ENCODE assay signal across 27 cellular contexts in the genomic region with DNA sequence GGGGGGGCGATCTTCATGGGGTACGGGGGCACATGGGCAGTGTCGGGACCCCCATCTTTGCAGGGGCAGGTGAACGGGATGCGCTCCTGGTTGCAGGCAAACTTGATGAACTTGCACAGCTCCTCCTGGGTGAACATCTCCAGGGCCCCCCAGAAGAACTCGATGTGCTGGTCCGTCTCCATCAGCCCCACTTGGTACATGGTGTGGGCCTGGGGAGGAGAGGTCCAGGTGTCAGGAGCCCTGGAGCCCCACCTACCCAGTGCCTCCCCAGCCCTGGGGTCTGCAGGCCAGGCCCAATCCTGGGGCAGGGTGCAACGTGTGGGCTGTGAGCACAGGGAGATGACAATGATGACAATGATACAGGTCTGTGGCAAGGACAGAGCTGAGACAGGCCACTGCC. TPM values are rescaled to one million over a fixed set of nuclear protein-coding genes. Genes with fewer than 3 reads are reported as not detected.
DNase-seq lines count a peak whose midpoint lies in the region; ATAC-seq, FAIRE-seq and TF ChIP-seq lines count a peak whose summit lies in the region.
"Had no signal": no experiment of that assay in that cellular context is flagged by ENCODE, and none has a peak within 500 bp of the region (broad histone marks: within the 10 kb centered on the region; RNA-seq: fewer than 3 reads in every experiment).

No MANE protein-coding gene starts in this region.

- H3K36me3 Mint-ChIP-seq in activated naive CD4-positive, alpha-beta T cell treated with anti-CD3 and anti-CD28 coated beads, Interleukin-2, amount 50 U/mL, for 72 hours = peaks cover 34 to 35% of the 10 kb centered on the region in 2 donors
- H3K36me3 Mint-ChIP-seq in activated naive CD4-positive, alpha-beta T cell treated with anti-CD3 and anti-CD28 coated beads, Interleukin-2, amount 10 ng/mL, durations not matched to agents 7 days and 5 days = peaks cover 46% of the 10 kb centered on the region
- H3K36me3 Mint-ChIP-seq in immature natural killer cell = peaks cover 12 to 27% (median 19%) of the 10 kb centered on the region in 3 donors

- TF ChIP-seq POLR2A in K562 (conservative IDR thresholded peaks at IDR 0.05) = no peak

- peaks cover 0 to 14% of the 10 kb centered on the region in 2 experiments; a peak in 1 of 5 replicates for H3K4me1 ChIP-seq in K562 (replicated peaks in 1 of 2; ENCODE audit: control insufficient read depth in 2 of 2, insufficient read depth in 2 of 2, low read length in 2 of 2)
- H3K4me1 ChIP-seq: BLaER1 treated with 17β-estradiol and CSF1 and Interleukin-3, amounts not matched to agents 10 nM and 100 nM; SJCRH30 had no signal

- peaks cover 41% of the 10 kb centered on the region; the same call in 2 of the 3 replicates for H3K36me3 ChIP-seq in K562 (ENCODE audit: control insufficient read depth, insufficient read depth, low read length)

- H3K9ac ChIP-seq in K562 (ENCODE audit: insufficient read depth in 1 of 2, low read depth in 2 of 2, low read length in 2 of 2) = no peak overlapping the region; a peak in 1 of 4 replicates
- H3K9ac ChIP-seq: BLaER1 treated with 17β-estradiol and CSF1 and Interleukin-3, amounts not matched to agents 10 nM and 100 nM; KMS-11 had no signal

- DNase-seq in activated naive CD4-positive, alpha-beta T cell treated with anti-CD3 and anti-CD28 coated beads, Interleukin-2, amount 50 U/mL, for 72 hours (ENCODE audit: low spot score in 2 of 2) = no peak
- no peak for DNase-seq in activated naive CD4-positive, alpha-beta T cell treated with anti-CD3 and anti-CD28 coated beads, Interleukin-2, amount 10 ng/mL, durations not matched to agents 7 days and 5 days
- no peak for DNase-seq in K562 (ENCODE audit: extremely low read depth in 1 of 4, low spot score in 3 of 4)
- no peak for DNase-seq in substantia nigra (lab: John Stamatoyannopoulos, UW)
- DNase-seq in coronary artery (ENCODE audit: low spot score) = no peak
- DNase-seq in SIG-M5 (lab: John Stamatoyannopoulos, UW) = no peak
- no peak for DNase-seq in immature natural killer cell
- DNase-seq: 8988T; CD8-positive, alpha-beta T cell; DMS153; GOT3; HCEC 1CT; NCI-H1092 treated with DMSO at 0.1 percent for 48 hours; NCI-H146; NCI-H2029 treated with DMSO at 0.1 percent for 48 hours; NCI-H2171; NCI-H345; NCI-H524; NCI-H774; NK-92 treated with Interleukin-12 subunit alpha and Interleukin-12 subunit beta, amount 100 ng/mL, for 24 hours; SJCRH30 had no signal

- no TSS peak for BruUV-seq in K562 (replicated peaks; lab: Mats Ljungman, UMichigan)

- no peak overlapping the region for H3K4me3 Mint-ChIP-seq in activated naive CD4-positive, alpha-beta T cell treated with anti-CD3 and anti-CD28 coated beads, Interleukin-2, amount 10 ng/mL, durations not matched to agents 7 days and 5 days
- H3K4me3 Mint-ChIP-seq in immature natural killer cell = no peak overlapping the region
- H3K4me3 Mint-ChIP-seq: CD8-positive, alpha-beta T cell had no signal

- no peak for TF ChIP-seq EP300 in K562 (IDR thresholded peaks at IDR 0.05; ENCODE audit: low read length)

- TF ChIP-seq RAD21 in K562 (CRISPR knock-in tag; conservative IDR thresholded peaks at IDR 0.05 in 1 of 2, IDR thresholded peaks at IDR 0.05 in 1 of 2) = no peak

- no peak for ATAC-seq in activated naive CD4-positive, alpha-beta T cell treated with anti-CD3 and anti-CD28 coated beads, Interleukin-2, amount 50 U/mL, for 72 hours
- ATAC-seq in K562 (no peak), esophagus mucosa (peak; percentile 4)
- ATAC-seq: CD8-positive, alpha-beta T cell had no signal

- 72% methylated on average over 6 of the region's 8 CpGs for WGBS in K562 (ENCODE audit: insufficient coverage, low coverage, missing lambda C conversion rate)

- H3K4me2 ChIP-seq in K562 (ENCODE audit: insufficient read depth, low read length) = no peak overlapping the region
- H3K4me2 ChIP-seq: BLaER1 treated with 17β-estradiol and CSF1 and Interleukin-3, amounts not matched to agents 10 nM and 100 nM; KMS-11 had no signal

- H3K27me3 Mint-ChIP-seq in activated naive CD4-positive, alpha-beta T cell treated with anti-CD3 and anti-CD28 coated beads, Interleukin-2, amount 10 ng/mL, durations not matched to agents 7 days and 5 days = no peaks in the 10 kb centered on the region
- peaks cover 0 to 3% (median 2%) of the 10 kb centered on the region in 3 donors for H3K27me3 Mint-ChIP-seq in immature natural killer cell (ENCODE audit: low read depth in 3 of 3)

- TF ChIP-seq CTCF in K562 (IDR thresholded peaks at IDR 0.05 in 2 of 3, conservative IDR thresholded peaks at IDR 0.05 in 1 of 3; ENCODE audit: insufficient read depth in 2 of 3, low read depth in 1 of 3, low read length in 3 of 3) (no peak), coronary artery (IDR thresholded peaks at IDR 0.05) (no peak)

- no peaks in the 10 kb centered on the region for H4K20me1 ChIP-seq in K562 (replicated peaks; ENCODE audit: control insufficient read depth, insufficient read depth, low read length)

- no peaks in the 10 kb centered on the region for H3K9me1 ChIP-seq in K562 (ENCODE audit: control insufficient read depth, insufficient read depth, low read length)

- intact Hi-C loops in K562 (cut with micrococcal nuclease) = no loop called here

- H3K79me2 ChIP-seq in K562 (ENCODE audit: control insufficient read depth, insufficient read depth, low read length) = no peaks in the 10 kb centered on the region

- peaks cover 22% of the 10 kb centered on the region for H3K4me1 Mint-ChIP-seq in activated naive CD4-positive, alpha-beta T cell treated with anti-CD3 and anti-CD28 coated beads, Interleukin-2, amount 10 ng/mL, durations not matched to agents 7 days and 5 days
- H3K4me1 Mint-ChIP-seq in immature natural killer cell = peaks cover 14 to 15% of the 10 kb centered on the region in 2 donors

- H3K27me3 ChIP-seq in K562 (ENCODE audit: control insufficient read depth in 2 of 2, insufficient read depth in 2 of 2, low read length in 2 of 2) = no peaks in the 10 kb centered on the region
- H3K27me3 ChIP-seq: BLaER1 treated with 17β-estradiol and CSF1 and Interleukin-3, amounts not matched to agents 10 nM and 100 nM; SJCRH30 had no signal

- peak overlapping the region; percentile 68 for H3K27ac Mint-ChIP-seq in activated naive CD4-positive, alpha-beta T cell treated with anti-CD3 and anti-CD28 coated beads, Interleukin-2, amount 50 U/mL, for 72 hours
- no peak overlapping the region for H3K27ac Mint-ChIP-seq in activated naive CD4-positive, alpha-beta T cell treated with anti-CD3 and anti-CD28 coated beads, Interleukin-2, amount 10 ng/mL, durations not matched to agents 7 days and 5 days
- no peak overlapping the region for H3K27ac Mint-ChIP-seq in immature natural killer cell
- H3K27ac Mint-ChIP-seq: CD8-positive, alpha-beta T cell had no signal

- CTCF ChIA-PET in activated naive CD4-positive, alpha-beta T cell treated with anti-CD3 and anti-CD28 coated beads, Interleukin-2, amount 10 ng/mL, durations not matched to agents 7 days and 5 days (lab: Charles Lee) = no interaction called here
- CTCF ChIA-PET in K562 (lab: Yijun Ruan, JAX; ENCODE audit: low intra/inter-chr PET ratio) = no interaction called here

- H3K9me3 ChIP-seq in K562 (replicated peaks; ENCODE audit: control insufficient read depth, insufficient read depth, low read depth, low read length) = peaks cover 9% of the 10 kb centered on the region
- H3K9me3 ChIP-seq: SJCRH30 had no signal

- no peak overlapping the region for H2AFZ ChIP-seq in K562 (ENCODE audit: low read depth, low read length)

- no peak for FAIRE-seq in K562 (lab: Jason Lieb, UNC)
- FAIRE-seq: G401.6, GM18507, HTR-8/SVneo had no signal

- H3K27ac ChIP-seq in K562 (ENCODE audit: extremely low read depth, low read depth, low read length) (no peak overlapping the region), substantia nigra (ENCODE audit: low read depth, low read length, poor library complexity, severe bottlenecking) (peak overlapping the region; percentile 71), coronary artery (no peak overlapping the region)
- H3K27ac ChIP-seq: BLaER1 treated with 17β-estradiol and CSF1 and Interleukin-3, amounts not matched to agents 10 nM and 100 nM; KMS-11; SJCRH30 had no signal

- peaks cover 4 to 5% of the 10 kb centered on the region in 2 donors for H3K9me3 Mint-ChIP-seq in activated naive CD4-positive, alpha-beta T cell treated with anti-CD3 and anti-CD28 coated beads, Interleukin-2, amount 50 U/mL, for 72 hours
- peaks cover 14% of the 10 kb centered on the region for H3K9me3 Mint-ChIP-seq in activated naive CD4-positive, alpha-beta T cell treated with anti-CD3 and anti-CD28 coated beads, Interleukin-2, amount 10 ng/mL, durations not matched to agents 7 days and 5 days
- H3K9me3 Mint-ChIP-seq in immature natural killer cell = peaks cover 0 to 6% (median 2%) of the 10 kb centered on the region in 6 donors

- H3K4me3 ChIP-seq in K562 (no peak overlapping the region), coronary artery (no peak overlapping the region)
- H3K4me3 ChIP-seq: BLaER1 treated with 17β-estradiol and CSF1 and Interleukin-3, amounts not matched to agents 10 nM and 100 nM; SJCRH30 had no signal

- in situ Hi-C loops in K562 (cut with MboI) = no loop called here

- POLR2A ChIA-PET in K562 (lab: Yijun Ruan, JAX) = interaction anchor here (1.1 to 1.4 kb wide), 2 partner anchors 10 to 11 kb away, joined by 3 read pairs; no protein-coding TSS in a partner anchor

RNA-seq across cellular contexts. Expression of a gene that starts 37.7 kb away (rescaled TPM):
- 10 to 100 TPM; 59.6 to 74.3 TPM for total RNA-seq in activated naive CD4-positive, alpha-beta T cell treated with anti-CD3 and anti-CD28 coated beads, Interleukin-2, amount 50 U/mL, for 72 hours
- total RNA-seq in K562 (2011; cell fraction: chromatin; rRNA removed; ENCODE audit: low replicate concordance) = 60.7 and 77.3 TPM in 2 replicates
- total RNA-seq in K562 (2011; cell fraction: nucleolus; rRNA removed) = 30.9 and 38.0 TPM in 2 replicates
- total RNA-seq in K562 (2011; cell fraction: nucleoplasm; rRNA removed) = 35.8 and 42.1 TPM in 2 replicates
- total RNA-seq in K562 (2014; rRNA removed) (41.6 and 51.5 TPM in 2 replicates), K562 (2014; rRNA removed; fragmentation: Illumina TruSeq; extraction: Trizol) (41.3 and 44.6 TPM in 2 replicates), K562 (2015; rRNA removed; fragmentation: Illumina TruSeq; extraction: Trizol) (37.9 and 41.6 TPM in 2 replicates), K562 (2021) (46.7 and 49.2 TPM in 2 replicates), esophagus mucosa (24.0 TPM)
- polyA plus RNA-seq in K562 (2011; rRNA removed) (54.5 and 56.1 TPM in 2 replicates), K562 (2014; fragmentation: Illumina TruSeq; extraction: Trizol) (50.7 and 65.6 TPM in 2 replicates), K562 (2014; fragmentation: Nextera tagmentation; extraction: Ambion mirVana) (10 to 100 TPM; 54.5 to 85.5 TPM), K562 (2014; rRNA removed) (54.5 and 56.6 TPM in 2 replicates), immature natural killer cell (10 to 100 TPM; 46.2 to 84.6 (median 79.5) TPM)
- 38.9 and 51.8 TPM in 2 replicates for polyA plus RNA-seq in K562 (2011; cell fraction: cytosol; rRNA removed)
- 43.8 and 56.4 TPM in 2 replicates for polyA plus RNA-seq in K562 (2011; cell fraction: nucleus; rRNA removed)
- 45.5 and 53.6 TPM in 2 replicates for polyA plus RNA-seq in K562 (2012)
- 65.6 and 70.5 TPM in 2 replicates for polyA minus RNA-seq in K562 (2011; rRNA and poly(A)+ RNA removed)
- 17.4 and 20.6 TPM in 2 replicates for polyA minus RNA-seq in K562 (2011; cell fraction: cytosol; rRNA and poly(A)+ RNA removed)
- 19.5 and 33.5 TPM in 2 replicates for polyA minus RNA-seq in K562 (2011; cell fraction: nucleus; rRNA and poly(A)+ RNA removed)

RNA-seq across cellular contexts. Expression of a gene that starts 54.5 kb away (rescaled TPM):
- total RNA-seq in activated naive CD4-positive, alpha-beta T cell treated with anti-CD3 and anti-CD28 coated beads, Interleukin-2, amount 50 U/mL, for 72 hours = 10 to 100 TPM; 61.2 to 63.5 TPM
- 167 and 302 TPM in 2 replicates for total RNA-seq in K562 (2011; cell fraction: chromatin; rRNA removed; ENCODE audit: low replicate concordance)
- 45.2 and 50.9 TPM in 2 replicates for total RNA-seq in K562 (2011; cell fraction: nucleolus; rRNA removed)
- 116 and 186 TPM in 2 replicates for total RNA-seq in K562 (2011; cell fraction: nucleoplasm; rRNA removed)
- 31.6 and 33.9 TPM in 2 replicates for total RNA-seq in K562 (2014; rRNA removed)
- total RNA-seq in K562 (2014; rRNA removed; fragmentation: Illumina TruSeq; extraction: Trizol) = 48.9 and 54.7 TPM in 2 replicates
- 38.9 and 41.9 TPM in 2 replicates for total RNA-seq in K562 (2015; rRNA removed; fragmentation: Illumina TruSeq; extraction: Trizol)
- 59.6 and 61.2 TPM in 2 replicates for total RNA-seq in K562 (2021)
- 46.2 and 54.6 TPM in 2 replicates for polyA plus RNA-seq in K562 (2011; rRNA removed)
- 10.5 and 26.2 TPM in 2 replicates for polyA plus RNA-seq in K562 (2011; cell fraction: cytosol; rRNA removed)
- 44.3 and 58.7 TPM in 2 replicates for polyA plus RNA-seq in K562 (2011; cell fraction: nucleus; rRNA removed)
- polyA plus RNA-seq in K562 (2012) = 15.7 and 17.3 TPM in 2 replicates
- 35.5 and 49.4 TPM in 2 replicates for polyA plus RNA-seq in K562 (2014; fragmentation: Illumina TruSeq; extraction: Trizol)
- 10 to 100 TPM; 40.6 to 53.4 TPM for polyA plus RNA-seq in K562 (2014; fragmentation: Nextera tagmentation; extraction: Ambion mirVana)
- 26.6 and 29.0 TPM in 2 replicates for polyA plus RNA-seq in K562 (2014; rRNA removed)
- polyA minus RNA-seq in K562 (2011; rRNA and poly(A)+ RNA removed) = 150 and 152 TPM in 2 replicates
- polyA minus RNA-seq in K562 (2011; cell fraction: cytosol; rRNA and poly(A)+ RNA removed) = 40.7 and 41.9 TPM in 2 replicates
- 35.0 and 66.2 TPM in 2 replicates for polyA minus RNA-seq in K562 (2011; cell fraction: nucleus; rRNA and poly(A)+ RNA removed)
- 18.6 TPM for total RNA-seq in esophagus mucosa
- 10 to 100 TPM in 1 of 3 donors, 1 to 10 TPM in 2; 3.9 to 20.3 (median 9.4) TPM for polyA plus RNA-seq in immature natural killer cell

Comparison
In these comparisons a context has a peak if more than half of its experiments do, and no peak if none do; other contexts are left out.
1. H3K27ac Mint-ChIP-seq: peak in activated naive CD4-positive, alpha-beta T cell treated with anti-CD3 and anti-CD28 coated beads, Interleukin-2, amount 50 U/mL, for 72 hours (2 of 2); none in activated naive CD4-positive, alpha-beta T cell treated with anti-CD3 and anti-CD28 coated beads, Interleukin-2, amount 10 ng/mL, durations not matched to agents 7 days and 5 days (single experiment) and immature natural killer cell (0 of 6).